In the genomic region with DNA sequence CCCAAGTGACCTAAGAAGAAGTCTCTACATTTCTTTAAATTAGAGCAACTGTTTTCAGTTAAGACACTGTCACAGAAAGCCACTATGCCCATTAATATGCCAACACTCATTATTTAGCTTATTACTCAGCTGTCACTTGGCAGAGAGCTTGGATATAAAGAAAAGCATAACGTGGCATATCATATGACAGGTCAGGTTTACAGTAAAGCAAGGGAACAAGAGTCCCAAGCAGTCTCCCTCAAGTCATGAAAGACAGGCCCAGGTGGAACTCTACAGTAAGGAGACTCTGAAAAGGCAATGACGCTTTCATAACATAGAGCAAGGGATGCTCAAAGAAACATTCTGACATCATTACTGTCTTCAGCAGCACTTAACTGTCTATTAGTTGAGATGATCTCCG, we compare ENCODE assay signal across 26 cellular contexts. TPM values are rescaled to one million over a fixed set of nuclear protein-coding genes. Genes with fewer than 3 reads are reported as not detected.
DNase-seq lines count a peak whose midpoint lies in the region; FAIRE-seq and TF ChIP-seq lines count a peak whose summit lies in the region.
"Had no signal": no experiment of that assay in that cellular context is flagged by ENCODE, and none has a peak within 500 bp of the region (broad histone marks: within the 10 kb centered on the region; RNA-seq: fewer than 3 reads in every experiment).

No MANE protein-coding gene starts in this region.

- DNase-seq in DMS 273 (lab: John Stamatoyannopoulos, UW; ENCODE audit: unreplicated experiment) (peak; percentile 17), DMS 273 treated with DMSO at 0.1 percent for 48 hours (lab: John Stamatoyannopoulos, UW) (no peak), OCI-LY7 (ENCODE audit: low spot score) (peak; percentile 44), coronary artery (ENCODE audit: low spot score) (no peak), superior temporal gyrus (ENCODE audit: extremely low spot score) (peak; percentile 11), UCSD-AML1 (lab: John Stamatoyannopoulos, UW; ENCODE audit: unreplicated experiment) (no peak), H54 (ENCODE audit: insufficient read length, low spot score) (no peak), frontal cortex (ENCODE audit: low spot score in 2 of 2) (no peak)
- DNase-seq: activated CD8-positive, alpha-beta T cell treated with anti-CD3 and anti-CD28 coated beads, Interleukin-2, amount 10 ng/mL, durations not matched to agents 7 days and 5 days; activated gamma-delta T cell; activated T-cell treated with anti-CD3 and anti-CD28 coated beads for 4 hours; cerebellar nuclear complex; EL; Kasumi-1; kidney; mucosa of descending colon; NCI-H1694; nephron progenitor cell; right cardiac atrium; stimulated activated CD4-positive, alpha-beta T cell treated with anti-CD3 and anti-CD28 coated beads, Interleukin-4, amount 100 ng/mL, for 24 hours; upper lobe of left lung had no signal

- H4K20me1 ChIP-seq in OCI-LY7 (ENCODE audit: insufficient read depth, low read length), result no peaks in the 10 kb centered on the region

- H3K9me2 ChIP-seq in OCI-LY7 (ENCODE audit: insufficient read depth, low read length), result no peaks in the 10 kb centered on the region

- TF ChIP-seq POLR2A in H54 (IDR thresholded peaks at IDR 0.05; ENCODE audit: low read depth, low read length), result no peak

- H2AFZ ChIP-seq in OCI-LY7 (ENCODE audit: low read length), result peak overlapping the region; percentile 63

- H3K4me1 ChIP-seq in OCI-LY7 (ENCODE audit: insufficient read depth, low read length, poor library complexity, severe bottlenecking), result peaks cover 51% of the 10 kb centered on the region

- intact Hi-C loops in OCI-LY7 (cut with micrococcal nuclease; ENCODE audit: unreplicated experiment), result no loop called here

- peak overlapping the region; percentile 92 for H3K4me3 ChIP-seq in OCI-LY7 (ENCODE audit: low read depth, low read length, poor library complexity, severe bottlenecking)
- peak overlapping the region; percentile 58 for H3K4me3 ChIP-seq in coronary artery
- H3K4me3 ChIP-seq: lung, mucosa of descending colon had no signal

- H3K4me2 ChIP-seq in OCI-LY7 (ENCODE audit: low read length), result peak overlapping the region; percentile 85

- FAIRE-seq in H54 (lab: Jason Lieb, UNC), result no peak
- FAIRE-seq in frontal cortex (lab: Jason Lieb, UNC), result no peak
- FAIRE-seq: kidney had no signal

- H3K27ac ChIP-seq in OCI-LY7 (ENCODE audit: low read depth, low read length, poor library complexity, severe bottlenecking), result peak overlapping the region; percentile 72
- H3K27ac ChIP-seq in coronary artery, result peak overlapping the region; percentile 9 to 40
- H3K27ac ChIP-seq: 22Rv1, C4-2B, HL-60, RWPE1, upper lobe of left lung had no signal

- peaks cover 7% of the 10 kb centered on the region for H3K36me3 ChIP-seq in OCI-LY7 (ENCODE audit: insufficient read depth, low read length)

- BruUV-seq in OCI-LY7 (replicated peaks; lab: Mats Ljungman, UMichigan), result no TSS peak

- CTCF ChIA-PET in OCI-LY7 (lab: Charles Lee; ENCODE audit: unreplicated experiment), result interaction anchor here (1.7 kb wide), 1 partner anchor 9 kb away, joined by 4 read pairs; no protein-coding TSS in a partner anchor

- peaks cover 72% of the 10 kb centered on the region for H3K79me2 ChIP-seq in OCI-LY7 (ENCODE audit: insufficient read depth, low read depth, low read length)

- POLR2A ChIA-PET in OCI-LY7 (lab: Charles Lee), result interaction anchor here (0.5 to 7.0 kb wide), 4 partner anchors 9 to 68 kb away, joined by 3 to 90 read pairs (median 6); no protein-coding TSS in a partner anchor

- H3K9me3 ChIP-seq in OCI-LY7 (ENCODE audit: low read length), result no peaks in the 10 kb centered on the region
- H3K9me3 ChIP-seq: mucosa of descending colon, upper lobe of left lung had no signal

- TF ChIP-seq CTCF in OCI-LY7 (conservative IDR thresholded peaks at IDR 0.05; ENCODE audit: low read length) (no peak), coronary artery (IDR thresholded peaks at IDR 0.05) (no peak)

RNA-seq across cellular contexts. Expression of a gene that starts 6.3 kb away (rescaled TPM):
- 27.7 TPM in 2 replicates for total RNA-seq in OCI-LY7 (2014; rRNA removed; shearing (Covaris generic))
- total RNA-seq in OCI-LY7 (2022), result 15.1 and 19.7 TPM in 2 replicates
- 24.5 TPM for total RNA-seq in frontal cortex

RNA-seq across cellular contexts. Expression of a gene that starts 58.8 kb away (rescaled TPM):
- 20.1 and 30.1 TPM in 2 replicates for total RNA-seq in OCI-LY7 (2014; rRNA removed; shearing (Covaris generic))
- 33.2 and 45.9 TPM in 2 replicates for total RNA-seq in OCI-LY7 (2022)
- total RNA-seq in frontal cortex, result 44.4 TPM

Comparison
In these comparisons a context has a peak if more than half of its experiments do, and no peak if none do; other contexts are left out.
1. DNase-seq: peak in DMS 273 (single experiment), OCI-LY7 (single experiment) and superior temporal gyrus (single experiment); none in DMS 273 treated with DMSO at 0.1 percent for 48 hours (single experiment), coronary artery (single experiment), UCSD-AML1 (single experiment), H54 (single experiment) and frontal cortex (0 of 2).